8 cellular contexts compared by ENCODE assay signal in genomic region chr16:66270333-66270927, GRCh38.
DNase-seq lines count a peak whose midpoint lies in the region; ATAC-seq and TF ChIP-seq lines count a peak whose summit lies in the region.

No MANE protein-coding gene starts in this region.

- peaks cover 0 to 9% (median 7%) of the 10 kb centered on the region in 11 experiments; a peak in 20 of 22 replicates for H3K9me3 ChIP-seq in BLaER1 treated with 17β-estradiol and CSF1 and Interleukin-3, amounts not matched to agents 10 nM and 100 nM (replicated peaks in 1 of 11)
- H3K9me3 ChIP-seq in left ventricle myocardium inferior (replicated peaks), result no peaks in the 10 kb centered on the region

- intact Hi-C loops in left ventricle myocardium inferior (cut with micrococcal nuclease), result no loop called here

- H3K27ac ChIP-seq in BLaER1 treated with 17β-estradiol and CSF1 and Interleukin-3, amounts not matched to agents 10 nM and 100 nM, result peak overlapping the region; percentile 29 to 89 (median 83); a peak in 21 of 22 replicates
- H3K27ac ChIP-seq in left ventricle myocardium inferior (replicated peaks) (peak overlapping the region; percentile 64), rectal smooth muscle tissue (ENCODE audit: low read depth, low read length) (no peak overlapping the region)

- peak overlapping the region in 4 of 10 experiments; percentile 26 to 39 (median 34); a peak in 4 of 20 replicates for H3K4me3 ChIP-seq in BLaER1 treated with 17β-estradiol and CSF1 and Interleukin-3, amounts not matched to agents 10 nM and 100 nM
- peak overlapping the region; percentile 60 for H3K4me3 ChIP-seq in left ventricle myocardium inferior
- peak overlapping the region; percentile 49 for H3K4me3 ChIP-seq in rectal smooth muscle tissue (ENCODE audit: low read length)

- no peaks in the 10 kb centered on the region for H4K20me1 ChIP-seq in BLaER1 treated with 17β-estradiol and CSF1 and Interleukin-3, amounts not matched to agents 10 nM and 100 nM

- TF ChIP-seq CTCF in left ventricle myocardium inferior (IDR thresholded peaks at IDR 0.05; ENCODE audit: borderline replicate concordance), result peak; percentile 98

- H3K9ac ChIP-seq in BLaER1 treated with 17β-estradiol and CSF1 and Interleukin-3, amounts not matched to agents 10 nM and 100 nM, result peak overlapping the region; percentile 62 to 80 (median 76)
- H3K9ac ChIP-seq in rectal smooth muscle tissue (ENCODE audit: low read length), result no peak overlapping the region

- peak; percentile 44 for DNase-seq in KG1 (lab: John Stamatoyannopoulos, UW)
- peak; percentile 70 for DNase-seq in SKM-1 (lab: John Stamatoyannopoulos, UW; ENCODE audit: unreplicated experiment)
- peak; percentile 29 for DNase-seq in activated naive CD8-positive, alpha-beta T cell treated with anti-CD3 and anti-CD28 coated beads, Interleukin-2, amount 50 U/mL, for 16 hours (ENCODE audit: low read depth, low spot score)
- peak; percentile 71 for DNase-seq in left ventricle myocardium inferior

- H3K36me3 ChIP-seq in BLaER1 treated with 17β-estradiol and CSF1 and Interleukin-3, amounts not matched to agents 10 nM and 100 nM, result no peaks in the 10 kb centered on the region
- H3K36me3 ChIP-seq in left ventricle myocardium inferior (no peaks in the 10 kb centered on the region), rectal smooth muscle tissue (ENCODE audit: control insufficient read depth, insufficient read depth, low read length) (no peaks in the 10 kb centered on the region)

- peak overlapping the region; percentile 53 to 78 (median 71) for H3K4me2 ChIP-seq in BLaER1 treated with 17β-estradiol and CSF1 and Interleukin-3, amounts not matched to agents 10 nM and 100 nM

- H3K4me1 ChIP-seq in BLaER1 treated with 17β-estradiol and CSF1 and Interleukin-3, amounts not matched to agents 10 nM and 100 nM, result peaks cover 55 to 95% (median 84%) of the 10 kb centered on the region in 10 experiments
- peaks cover 35% of the 10 kb centered on the region for H3K4me1 ChIP-seq in left ventricle myocardium inferior
- H3K4me1 ChIP-seq in rectal smooth muscle tissue (ENCODE audit: control insufficient read depth, insufficient read depth, low read length), result peaks cover 3% of the 10 kb centered on the region

- ATAC-seq in GM19395 (IDR thresholded peaks at IDR 0.05; ENCODE audit: unreplicated experiment) (peak; percentile 65), GM18520 (IDR thresholded peaks at IDR 0.05; ENCODE audit: unreplicated experiment) (no peak)

- no peaks in the 10 kb centered on the region for H3K27me3 ChIP-seq in BLaER1 treated with 17β-estradiol and CSF1 and Interleukin-3, amounts not matched to agents 10 nM and 100 nM
- peaks cover 14% of the 10 kb centered on the region for H3K27me3 ChIP-seq in left ventricle myocardium inferior (ENCODE audit: low read depth)
- peaks cover 2% of the 10 kb centered on the region for H3K27me3 ChIP-seq in rectal smooth muscle tissue (ENCODE audit: control insufficient read depth, insufficient read depth, low read length)
